1 cellular context compared by ENCODE assay signal in genomic region chr1:60897003-60897402, GRCh38.
TF ChIP-seq lines count a peak whose summit lies in the region.

No MANE protein-coding gene starts in this region.

TF ChIP-seq in GM23338, 12 proteins besides CTCF, POLR2A, EP300 and RAD21 (continued from another document):
- no peak for TF ChIP-seq ZNF462 (CRISPR knock-in tag; IDR thresholded peaks at IDR 0.05)
- no peak for TF ChIP-seq EZH2phosphoT487 (IDR thresholded peaks at IDR 0.05; ENCODE audit: unreplicated experiment)
- TF ChIP-seq EZH2 (IDR thresholded peaks at IDR 0.05; ENCODE audit: low read depth, unreplicated experiment) = no peak
- TF ChIP-seq STAT1 (IDR thresholded peaks at IDR 0.05; ENCODE audit: unreplicated experiment) = no peak
- no peak for TF ChIP-seq JUNB (IDR thresholded peaks at IDR 0.05; ENCODE audit: unreplicated experiment)
- TF ChIP-seq ZNF331 (CRISPR knock-in tag; IDR thresholded peaks at IDR 0.05; ENCODE audit: low read depth) = no peak
- TF ChIP-seq CREB1 (CRISPR knock-in tag; IDR thresholded peaks at IDR 0.05; ENCODE audit: low read depth) = no peak
- no peak for TF ChIP-seq POLR2AphosphoS5 (IDR thresholded peaks at IDR 0.05; ENCODE audit: low read depth)
- no peak for TF ChIP-seq REST (IDR thresholded peaks at IDR 0.05; ENCODE audit: unreplicated experiment)
- TF ChIP-seq NANOG (IDR thresholded peaks at IDR 0.05; ENCODE audit: borderline replicate concordance) = no peak
- no peak for TF ChIP-seq ETS1 (IDR thresholded peaks at IDR 0.05)
